ENCODE assay signal across 23 cellular contexts in the genomic region with DNA sequence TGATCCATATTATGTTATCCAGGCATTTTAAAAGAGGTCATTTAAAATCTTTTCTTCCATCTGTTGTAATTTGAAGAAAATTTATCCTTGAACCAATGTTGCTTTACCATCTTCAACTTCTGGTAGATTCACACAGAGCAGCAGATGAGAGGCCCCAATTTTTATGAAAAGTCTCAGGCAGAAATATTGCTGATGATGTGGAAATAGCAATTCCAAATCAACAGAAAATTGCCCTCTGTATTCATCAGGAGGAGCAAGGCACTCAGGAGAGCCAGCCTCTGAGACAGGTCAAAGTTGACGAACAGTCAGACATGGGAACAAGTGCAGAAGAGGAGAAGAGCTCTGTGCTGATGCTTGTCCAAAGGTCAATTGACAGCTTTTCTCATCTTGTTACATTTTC.
DNase-seq lines count a peak whose midpoint lies in the region; ATAC-seq, FAIRE-seq and TF ChIP-seq lines count a peak whose summit lies in the region.
"Had no signal": no experiment of that assay in that cellular context is flagged by ENCODE, and none has a peak within 500 bp of the region (broad histone marks: within the 10 kb centered on the region; RNA-seq: fewer than 3 reads in every experiment).

No MANE protein-coding gene starts in this region.

- H3K27ac ChIP-seq in A549 = no peak overlapping the region
- no peak overlapping the region for H3K27ac ChIP-seq in esophagus muscularis mucosa (replicated peaks in 1 of 4)
- H3K27ac ChIP-seq: 22Rv1 had no signal

- no peak for ATAC-seq in A549
- no peak for ATAC-seq in HG03565 (IDR thresholded peaks at IDR 0.05; ENCODE audit: unreplicated experiment)

- no peak for TF ChIP-seq RAD21 in A549 (conservative IDR thresholded peaks at IDR 0.05 in 1 of 2, IDR thresholded peaks at IDR 0.05 in 1 of 2)

- H3K9me3 ChIP-seq in A549 (no peaks in the 10 kb centered on the region), esophagus muscularis mucosa (no peaks in the 10 kb centered on the region)
- H3K9me3 ChIP-seq: BE2C; BLaER1 treated with 17β-estradiol and CSF1 and Interleukin-3, amounts not matched to agents 10 nM and 100 nM; HAP-1 had no signal

- CTCF ChIA-PET in A549 (lab: Yijun Ruan, JAX) = interaction anchor here (0.8 kb wide), 1 partner anchor 24 kb away, joined by 3 read pairs; no protein-coding TSS in a partner anchor

- no peak for FAIRE-seq in A549 (lab: Jason Lieb, UNC)
- FAIRE-seq: A204.1, D721Med, G401.6, GM12892, H54 had no signal

- H3K4me1 ChIP-seq in A549 (no peaks in the 10 kb centered on the region), esophagus muscularis mucosa (no peaks in the 10 kb centered on the region)
- H3K4me1 ChIP-seq: BE2C, HAP-1 had no signal

- no peak overlapping the region for H3K4me2 ChIP-seq in A549

- POLR2A ChIA-PET in A549 (lab: Yijun Ruan, JAX) = no interaction called here

- H3K36me3 ChIP-seq in esophagus muscularis mucosa = no peaks in the 10 kb centered on the region
- H3K36me3 ChIP-seq: BE2C; BLaER1 treated with 17β-estradiol and CSF1 and Interleukin-3, amounts not matched to agents 10 nM and 100 nM; HAP-1 had no signal

- no peaks in the 10 kb centered on the region for H3K27me3 ChIP-seq in esophagus muscularis mucosa
- H3K27me3 ChIP-seq: BE2C; BLaER1 treated with 17β-estradiol and CSF1 and Interleukin-3, amounts not matched to agents 10 nM and 100 nM had no signal

- intact Hi-C loops in esophagus muscularis mucosa (cut with DNase I) = no loop called here

- 76% methylated on average over 1 of the region's 1 CpG for WGBS in A549 (ENCODE audit: missing lambda C conversion rate)
- 87% methylated on average over 1 of the region's 1 CpG for WGBS in esophagus muscularis mucosa

- DNase-seq in DMS79 treated with DMSO at 0.1 percent for 48 hours (lab: John Stamatoyannopoulos, UW) (peak; percentile 48), DMS79 (lab: John Stamatoyannopoulos, UW) (no peak), A549 (ENCODE audit: low read depth in 1 of 2, low spot score in 1 of 2) (no peak), NCI-H2227 treated with DMSO at 0.1 percent for 48 hours (lab: John Stamatoyannopoulos, UW) (peak; percentile 89), esophagus muscularis mucosa (ENCODE audit: extremely low spot score) (no peak)
- DNase-seq: ACHN; AML-193; BE2C; CD4-positive, alpha-beta T cell; CD8-positive, alpha-beta memory T cell; DMS 273 treated with DMSO at 0.1 percent for 48 hours; DND-41; GOT3; HFFc6 had no signal

- no peak for TF ChIP-seq EP300 in A549 (IDR thresholded peaks at IDR 0.05)
- TF ChIP-seq EP300 in esophagus muscularis mucosa (IDR thresholded peaks at IDR 0.05) = no peak

- H3K4me3 ChIP-seq in A549 (no peak overlapping the region), esophagus muscularis mucosa (no peak overlapping the region)
- H3K4me3 ChIP-seq: BLaER1 treated with 17β-estradiol and CSF1 and Interleukin-3, amounts not matched to agents 10 nM and 100 nM; HAP-1 had no signal

- TF ChIP-seq POLR2A in A549 (IDR thresholded peaks at IDR 0.05; ENCODE audit: low read length) = no peak
- TF ChIP-seq POLR2A in esophagus muscularis mucosa (IDR thresholded peaks at IDR 0.05; ENCODE audit: low read depth) = no peak

- TF ChIP-seq CTCF in A549 (IDR thresholded peaks at IDR 0.05) (no peak), esophagus muscularis mucosa (IDR thresholded peaks at IDR 0.05) (no peak)

TF ChIP-seq in A549, 52 proteins besides CTCF, POLR2A, EP300 and RAD21:
- TF ChIP-seq, protein P1, sequence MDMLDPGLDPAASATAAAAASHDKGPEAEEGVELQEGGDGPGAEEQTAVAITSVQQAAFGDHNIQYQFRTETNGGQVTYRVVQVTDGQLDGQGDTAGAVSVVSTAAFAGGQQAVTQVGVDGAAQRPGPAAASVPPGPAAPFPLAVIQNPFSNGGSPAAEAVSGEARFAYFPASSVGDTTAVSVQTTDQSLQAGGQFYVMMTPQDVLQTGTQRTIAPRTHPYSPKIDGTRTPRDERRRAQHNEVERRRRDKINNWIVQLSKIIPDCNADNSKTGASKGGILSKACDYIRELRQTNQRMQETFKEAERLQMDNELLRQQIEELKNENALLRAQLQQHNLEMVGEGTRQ (IDR thresholded peaks at IDR 0.05) = no peak
- peak; percentile 18 for TF ChIP-seq MAFK (IDR thresholded peaks at IDR 0.05; ENCODE audit: partially characterized antibody)

Comparison
In these comparisons a context has a peak if more than half of its experiments do, and no peak if none do; other contexts are left out.
1. DNase-seq: peak in DMS79 treated with DMSO at 0.1 percent for 48 hours (single experiment) and NCI-H2227 treated with DMSO at 0.1 percent for 48 hours (single experiment); none in DMS79 (single experiment), A549 (0 of 2) and esophagus muscularis mucosa (single experiment).